ENCODE assay signal across 10 cellular contexts in the genomic region with DNA sequence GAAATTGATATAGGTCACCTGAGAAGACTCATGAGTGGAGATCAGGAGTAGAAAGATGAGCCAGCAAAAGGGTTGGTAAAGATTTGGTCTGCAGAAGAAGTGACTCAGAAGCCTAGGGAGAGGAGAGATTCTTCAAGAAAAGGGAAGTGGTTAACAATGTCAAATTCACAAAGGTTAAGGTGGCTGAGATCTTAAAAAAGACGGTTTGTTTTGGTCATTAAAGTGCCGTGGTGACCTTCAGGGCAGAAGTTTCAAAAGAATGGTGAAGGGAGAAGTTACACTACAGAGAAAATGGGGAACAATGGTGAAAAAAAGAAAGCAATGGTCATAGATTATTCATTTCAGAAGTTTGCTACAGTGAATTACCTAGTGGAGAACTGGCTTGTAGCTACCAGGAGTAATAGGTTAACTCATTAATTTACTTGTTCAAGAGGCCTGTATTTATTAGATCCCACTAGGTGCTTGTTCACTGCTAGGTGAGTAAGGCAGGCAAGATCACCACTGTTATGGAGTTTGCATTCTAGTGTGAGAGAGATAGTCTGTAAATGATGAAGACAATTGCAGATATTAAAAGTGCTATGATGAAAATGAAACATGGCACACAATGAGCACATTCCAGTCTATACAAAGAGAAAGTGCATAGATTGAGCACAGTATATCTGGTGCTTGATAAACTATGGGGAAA. TPM values are rescaled to one million over a fixed set of nuclear protein-coding genes. Genes with fewer than 3 reads are reported as not detected.
DNase-seq lines count a peak whose midpoint lies in the region; ATAC-seq and TF ChIP-seq lines count a peak whose summit lies in the region.
"Had no signal": no experiment of that assay in that cellular context is flagged by ENCODE, and none has a peak within 500 bp of the region (broad histone marks: within the 10 kb centered on the region; RNA-seq: fewer than 3 reads in every experiment).

No MANE protein-coding gene starts in this region.

- H3K4me3 Mint-ChIP-seq in T-helper 17 cell (no peak overlapping the region), mesothelial cell of epicardium (no peak overlapping the region)

- H3K27ac Mint-ChIP-seq in T-helper 17 cell (no peak overlapping the region), mesothelial cell of epicardium (no peak overlapping the region)

- no peaks in the 10 kb centered on the region for H3K9me3 ChIP-seq in T-helper 17 cell (ENCODE audit: control insufficient read depth, low read length, poor library complexity, severe bottlenecking)
- H3K9me3 ChIP-seq: right atrium auricular region had no signal

- peaks cover 7% of the 10 kb centered on the region for H3K4me1 Mint-ChIP-seq in T-helper 17 cell
- H3K4me1 Mint-ChIP-seq in mesothelial cell of epicardium = peaks cover 10% of the 10 kb centered on the region

- in situ Hi-C loops in G401 (cut with HindIII; ENCODE audit: low sequenced_read_pairs) = no loop called here

- DNase-seq in GF-D8 (lab: John Stamatoyannopoulos, UW) (peak; percentile 94), T-helper 17 cell (no peak), NCI-H526 (lab: John Stamatoyannopoulos, UW) (no peak), head of caudate nucleus (no peak), G401 (ENCODE audit: low spot score) (no peak), mesothelial cell of epicardium (ENCODE audit: low spot score in 2 of 2, unreplicated experiment in 2 of 2) (no peak)
- DNase-seq: DMS53 had no signal

- peak; percentile 79 for ATAC-seq in GM19463 (IDR thresholded peaks at IDR 0.05; ENCODE audit: unreplicated experiment)
- ATAC-seq in HG03175 (IDR thresholded peaks at IDR 0.05; ENCODE audit: unreplicated experiment) = peak; percentile 84
- ATAC-seq in T-helper 17 cell = peak; percentile 48

- intact Hi-C loops in head of caudate nucleus (cut with DNase I) = no loop called here

- no peaks in the 10 kb centered on the region for H3K9me3 Mint-ChIP-seq in mesothelial cell of epicardium

- H3K27me3 Mint-ChIP-seq in T-helper 17 cell = no peaks in the 10 kb centered on the region
- H3K27me3 Mint-ChIP-seq in mesothelial cell of epicardium (ENCODE audit: low read depth) = peaks cover 19% of the 10 kb centered on the region

- H3K36me3 Mint-ChIP-seq in T-helper 17 cell (ENCODE audit: low read depth) (no peaks in the 10 kb centered on the region), mesothelial cell of epicardium (no peaks in the 10 kb centered on the region)

- no peak for TF ChIP-seq CTCF in mesothelial cell of epicardium (IDR thresholded peaks at IDR 0.05; ENCODE audit: unreplicated experiment)

RNA-seq across cellular contexts. Expression of a gene that starts 43.0 kb away (rescaled TPM):
- total RNA-seq in T-helper 17 cell (1 to 10 TPM; 1.5 to 1.7 TPM), mesothelial cell of epicardium (0.72 to 0.77 TPM (median 0.75 TPM) in 3 replicates)
- under 0.01 TPM in 1 of 2 replicates, not detected in the other for total RNA-seq in G401 (2014; rRNA removed; shearing (Covaris generic))

RNA-seq across cellular contexts. Expression of a gene that starts 43.3 kb away (rescaled TPM):
- total RNA-seq in T-helper 17 cell = 1 to 10 TPM; 5.3 to 6.4 TPM
- total RNA-seq in G401 (2014; rRNA removed; shearing (Covaris generic)) = 0.37 and 0.58 TPM in 2 replicates
- total RNA-seq in mesothelial cell of epicardium = 6.5 to 6.7 TPM (median 6.7 TPM) in 3 replicates

RNA-seq across cellular contexts. Expression of a gene that starts 59.0 kb away (rescaled TPM):
- total RNA-seq in T-helper 17 cell (10 to 100 TPM; 18.0 to 34.8 TPM), mesothelial cell of epicardium (not detected in 3 replicates)
- not detected in 2 replicates for total RNA-seq in G401 (2014; rRNA removed; shearing (Covaris generic))

Comparison
In these comparisons a context has a peak if more than half of its experiments do, and no peak if none do; other contexts are left out.
1. RNA of a gene that starts 59.0 kb away (total RNA-seq): 18.0 to 34.8 TPM in T-helper 17 cell; not detected in mesothelial cell of epicardium and not detected in G401; every median in the first group is over 10 times any median in the second.
2. Peak in every context shown above with its lines, with median percentiles within 50 percentile points of each other: ATAC-seq.